19 cellular contexts compared by ENCODE assay signal in the genomic region with DNA sequence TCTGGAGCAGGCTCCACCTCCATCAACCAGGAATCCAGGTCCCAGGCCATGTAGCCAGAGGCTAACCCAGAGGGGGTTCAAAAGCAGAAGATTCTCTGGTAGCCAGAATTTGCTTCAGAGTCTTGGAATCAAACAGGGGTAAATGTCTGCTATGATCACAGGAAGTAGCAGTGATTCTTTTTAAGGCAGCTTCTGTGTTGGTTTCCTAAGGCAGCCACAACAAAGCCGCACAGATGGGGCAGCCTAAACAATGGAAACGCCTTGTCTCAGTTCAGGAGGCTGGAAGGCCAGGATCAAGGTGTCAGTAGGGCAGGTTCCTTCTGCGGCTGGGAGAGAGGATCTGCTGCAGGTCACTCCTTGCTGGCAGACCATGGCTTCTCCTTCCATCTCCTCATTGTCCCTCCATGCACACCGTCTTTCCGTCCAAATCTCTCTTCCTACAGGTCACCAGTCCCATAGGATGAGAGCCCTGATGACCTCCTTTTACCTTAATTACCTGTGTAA.
DNase-seq lines count a peak whose midpoint lies in the region; ATAC-seq and TF ChIP-seq lines count a peak whose summit lies in the region.
"Had no signal": no experiment of that assay in that cellular context is flagged by ENCODE, and none has a peak within 500 bp of the region (broad histone marks: within the 10 kb centered on the region; RNA-seq: fewer than 3 reads in every experiment).

No MANE protein-coding gene starts in this region.

- 78 to 93% methylated on average over 3 to 5 of the region's 5 CpGs for WGBS in gastroesophageal sphincter (ENCODE audit: low coverage in 1 of 2), 2 donors

- no peak overlapping the region for H3K4me3 ChIP-seq in gastroesophageal sphincter
- H3K4me3 ChIP-seq: A549, GM12878, MG63 had no signal

- H3K27ac Mint-ChIP-seq in activated CD8-positive, alpha-beta memory T cell treated with anti-CD3 and anti-CD28 coated beads, Interleukin-2, amount 10 ng/mL, durations not matched to agents 7 days and 5 days: no peak overlapping the region
- no peak overlapping the region for H3K27ac Mint-ChIP-seq in osteocyte (ENCODE audit: unreplicated experiment)

- no peaks in the 10 kb centered on the region for H3K36me3 Mint-ChIP-seq in activated CD8-positive, alpha-beta memory T cell treated with anti-CD3 and anti-CD28 coated beads, Interleukin-2, amount 10 ng/mL, durations not matched to agents 7 days and 5 days
- peaks cover 13% of the 10 kb centered on the region for H3K36me3 Mint-ChIP-seq in osteocyte (ENCODE audit: unreplicated experiment)

- CTCF ChIA-PET in activated CD8-positive, alpha-beta memory T cell treated with anti-CD3 and anti-CD28 coated beads, Interleukin-2, amount 10 ng/mL, durations not matched to agents 7 days and 5 days (lab: Charles Lee): interaction anchor here (1.0 kb wide), 1 partner anchor 168 kb away, joined by 3 read pairs; no protein-coding TSS in a partner anchor

- H3K27me3 ChIP-seq in gastroesophageal sphincter: no peaks in the 10 kb centered on the region
- H3K27me3 ChIP-seq: MG63 had no signal

- TF ChIP-seq POLR2A in gastroesophageal sphincter (IDR thresholded peaks at IDR 0.05): no peak

- no peak overlapping the region for H3K4me3 Mint-ChIP-seq in activated CD8-positive, alpha-beta memory T cell treated with anti-CD3 and anti-CD28 coated beads, Interleukin-2, amount 10 ng/mL, durations not matched to agents 7 days and 5 days
- H3K4me3 Mint-ChIP-seq in osteocyte (ENCODE audit: unreplicated experiment): no peak overlapping the region

- H3K27me3 Mint-ChIP-seq in activated CD8-positive, alpha-beta memory T cell treated with anti-CD3 and anti-CD28 coated beads, Interleukin-2, amount 10 ng/mL, durations not matched to agents 7 days and 5 days: peaks cover 35% of the 10 kb centered on the region
- no peaks in the 10 kb centered on the region for H3K27me3 Mint-ChIP-seq in osteocyte (ENCODE audit: unreplicated experiment)

- H3K9me3 ChIP-seq in gastroesophageal sphincter: no peaks in the 10 kb centered on the region
- H3K9me3 ChIP-seq: A549, MG63 had no signal

- DNase-seq in activated CD8-positive, alpha-beta memory T cell treated with anti-CD3 and anti-CD28 coated beads, Interleukin-2, amount 10 ng/mL, durations not matched to agents 7 days and 5 days: peak; percentile 32
- DNase-seq in activated CD8-positive, alpha-beta memory T cell treated with anti-CD3 and anti-CD28 coated beads, Interleukin-2, amount 50 U/mL, for 48 hours: no peak
- peak; percentile 27 for DNase-seq in osteocyte (ENCODE audit: extremely low spot score, unreplicated experiment)
- no peak for DNase-seq in NCI-H2107 (lab: John Stamatoyannopoulos, UW)
- DNase-seq: DND-41, GDM1, MG63, NCI-H1092 treated with DMSO at 0.1 percent for 48 hours, NCI-H1694, NCI-H226, NCI-H524 treated with DMSO at 0.1 percent for 48 hours had no signal

- peaks cover 8% of the 10 kb centered on the region for H3K4me1 Mint-ChIP-seq in activated CD8-positive, alpha-beta memory T cell treated with anti-CD3 and anti-CD28 coated beads, Interleukin-2, amount 10 ng/mL, durations not matched to agents 7 days and 5 days
- peaks cover 38% of the 10 kb centered on the region for H3K4me1 Mint-ChIP-seq in osteocyte (ENCODE audit: unreplicated experiment)

- H3K4me1 ChIP-seq in gastroesophageal sphincter: peaks cover 5 to 89% (median 16%) of the 10 kb centered on the region in 3 donors
- H3K4me1 ChIP-seq: A549 had no signal

- no peaks in the 10 kb centered on the region for H3K9me3 Mint-ChIP-seq in activated CD8-positive, alpha-beta memory T cell treated with anti-CD3 and anti-CD28 coated beads, Interleukin-2, amount 10 ng/mL, durations not matched to agents 7 days and 5 days (ENCODE audit: low read depth)
- peaks cover 4% of the 10 kb centered on the region for H3K9me3 Mint-ChIP-seq in osteocyte (ENCODE audit: unreplicated experiment)

- H3K27ac ChIP-seq in gastroesophageal sphincter: peak overlapping the region; percentile 45 to 83 (median 74)
- H3K27ac ChIP-seq: A549, KMS-11 had no signal

- TF ChIP-seq CTCF in gastroesophageal sphincter (IDR thresholded peaks at IDR 0.05) (no peak), osteocyte (IDR thresholded peaks at IDR 0.05) (no peak)

- ATAC-seq in activated CD8-positive, alpha-beta memory T cell treated with anti-CD3 and anti-CD28 coated beads, Interleukin-2, amount 10 ng/mL, durations not matched to agents 7 days and 5 days: no peak
- ATAC-seq in gastroesophageal sphincter: no peak
- no peak for ATAC-seq in GM21390 (IDR thresholded peaks at IDR 0.05; ENCODE audit: unreplicated experiment)
- no peak for ATAC-seq in GM18511 (IDR thresholded peaks at IDR 0.05; ENCODE audit: unreplicated experiment)
- no peak for ATAC-seq in GM21360 (IDR thresholded peaks at IDR 0.05; ENCODE audit: unreplicated experiment)
- ATAC-seq: A549, GM12878, Right ventricle myocardium inferior had no signal

- no peaks in the 10 kb centered on the region for H3K36me3 ChIP-seq in gastroesophageal sphincter
- H3K36me3 ChIP-seq: MG63 had no signal

- no peak for TF ChIP-seq EP300 in gastroesophageal sphincter (IDR thresholded peaks at IDR 0.05)

Comparison
In these comparisons a context has a peak if more than half of its experiments do, and no peak if none do; other contexts are left out.
1. DNase-seq: peak in activated CD8-positive, alpha-beta memory T cell treated with anti-CD3 and anti-CD28 coated beads, Interleukin-2, amount 10 ng/mL, durations not matched to agents 7 days and 5 days (single experiment) and osteocyte (single experiment); none in activated CD8-positive, alpha-beta memory T cell treated with anti-CD3 and anti-CD28 coated beads, Interleukin-2, amount 50 U/mL, for 48 hours (single experiment) and NCI-H2107 (single experiment).